In genomic region chr6:163965426-163966348, GRCh38 we compare ENCODE assay signal across 14 cellular contexts.
A peak's percentile ranks its signal among the peaks of the same experiment; 100 is the strongest.
DNase-seq lines count a peak whose midpoint lies in the region; ATAC-seq, FAIRE-seq and TF ChIP-seq lines count a peak whose summit lies in the region.
"Had no signal": no experiment of that assay in that cellular context is flagged by ENCODE, and none has a peak within 500 bp of the region (broad histone marks: within the 10 kb centered on the region; RNA-seq: fewer than 3 reads in every experiment).

No MANE protein-coding gene starts in this region.

- DNase-seq in right lobe of liver (no peak), HepG2 (ENCODE audit: low spot score) (no peak), endothelial cell of umbilical vein (ENCODE audit: low read depth, low spot score) (peak; percentile 77), mesothelial cell of epicardium (ENCODE audit: low spot score in 2 of 2, unreplicated experiment in 2 of 2) (no peak), GM12891 (ENCODE audit: insufficient read length, low spot score) (no peak), foreskin melanocyte (no peak)
- DNase-seq in stimulated activated CD8-positive, alpha-beta memory T cell treated with anti-CD3 and anti-CD28 coated beads, Interleukin-4, amount 100 ng/mL, for 48 hours = no peak
- DNase-seq: activated CD4-positive, alpha-beta T cell treated with anti-CD3 and anti-CD28 coated beads, Interleukin-2, amount 50 U/mL, for 1 hour; NCI-H226; OCI-M1; T-helper 17 cell; trophoblast cell had no signal

- no peak for TF ChIP-seq POLR2A in right lobe of liver (IDR thresholded peaks at IDR 0.05)
- TF ChIP-seq POLR2A in HepG2 (IDR thresholded peaks at IDR 0.05; ENCODE audit: insufficient read depth in 1 of 2, low read depth in 2 of 2, low read length in 2 of 2) = no peak
- no peak for TF ChIP-seq POLR2A in endothelial cell of umbilical vein (IDR thresholded peaks at IDR 0.05; ENCODE audit: low read depth, low read length)
- TF ChIP-seq POLR2A in GM12891 (IDR thresholded peaks at IDR 0.05; ENCODE audit: low read depth, low read length) = no peak

- H3K9ac ChIP-seq in HepG2 (ENCODE audit: insufficient read depth, low read depth, low read length) = no peak overlapping the region
- no peak overlapping the region for H3K9ac ChIP-seq in endothelial cell of umbilical vein (replicated peaks; ENCODE audit: extremely low read depth, insufficient read depth, low read length)

- TF ChIP-seq RAD21 in HepG2 (CRISPR knock-in tag; IDR thresholded peaks at IDR 0.05) = no peak

- POLR2A ChIA-PET in HepG2 (lab: Yijun Ruan, JAX) = no interaction called here
- POLR2A ChIA-PET in endothelial cell of umbilical vein (lab: Charles Lee) = no interaction called here

- H2AFZ ChIP-seq in HepG2 (ENCODE audit: low read length) = no peak overlapping the region
- H2AFZ ChIP-seq in endothelial cell of umbilical vein (ENCODE audit: low read depth, low read length) = no peak overlapping the region

- H3K9me3 Mint-ChIP-seq in mesothelial cell of epicardium = no peaks in the 10 kb centered on the region

- no peak overlapping the region for H3K27ac ChIP-seq in right lobe of liver
- H3K27ac ChIP-seq in HepG2 (ENCODE audit: extremely low read length, insufficient read depth, low read length) = no peak overlapping the region
- H3K27ac ChIP-seq in endothelial cell of umbilical vein (ENCODE audit: insufficient read depth, low read depth, low read length) = no peak overlapping the region

- H3K27ac Mint-ChIP-seq in mesothelial cell of epicardium = no peak overlapping the region
- H3K27ac Mint-ChIP-seq: T-helper 17 cell had no signal

- peak overlapping the region; percentile 6 for H3K4me3 Mint-ChIP-seq in mesothelial cell of epicardium
- H3K4me3 Mint-ChIP-seq: T-helper 17 cell had no signal

- TF ChIP-seq CTCF in right lobe of liver (IDR thresholded peaks at IDR 0.05) (no peak), HepG2 (CRISPR knock-in tag; IDR thresholded peaks at IDR 0.05) (no peak), endothelial cell of umbilical vein (IDR thresholded peaks at IDR 0.05; ENCODE audit: extremely low read depth in 1 of 2, insufficient read depth in 1 of 2, low read depth in 1 of 2, low read length in 2 of 2) (no peak), mesothelial cell of epicardium (IDR thresholded peaks at IDR 0.05; ENCODE audit: unreplicated experiment) (no peak)

- intact Hi-C loops in right lobe of liver (cut with DNase I) = loop anchor here in 1 of 2 donors (10.0 kb wide), 1 partner anchor 791 kb away; no protein-coding TSS in a partner anchor
- intact Hi-C loops in HepG2 (cut with micrococcal nuclease; ENCODE audit: unreplicated experiment) = no loop called here
- intact Hi-C loops in endothelial cell of umbilical vein (cut with micrococcal nuclease) = no loop called here

- in situ Hi-C loops in HepG2 (cut with HindIII; ENCODE audit: extremely low pct_ligation_motif_present, low pct_unique_long_range_greater_than_20kb) = no loop called here

- H3K4me3 ChIP-seq in right lobe of liver (no peak overlapping the region), HepG2 (replicated peaks in 1 of 3; ENCODE audit: insufficient read depth in 1 of 3, low read depth in 2 of 3, low read length in 3 of 3) (no peak overlapping the region), endothelial cell of umbilical vein (replicated peaks in 1 of 3; ENCODE audit: insufficient read depth in 1 of 3, low read depth in 1 of 3, low read length in 3 of 3) (no peak overlapping the region)

- H3K9me1 ChIP-seq in endothelial cell of umbilical vein (replicated peaks; ENCODE audit: control insufficient read depth, extremely low read depth, insufficient read depth, low read length) = no peaks in the 10 kb centered on the region

- TF ChIP-seq EP300 in HepG2 (IDR thresholded peaks at IDR 0.05; ENCODE audit: low read depth in 2 of 2, low read length in 2 of 2) (no peak), HepG2 (CRISPR knock-in tag; IDR thresholded peaks at IDR 0.05; ENCODE audit: borderline replicate concordance) (no peak)

- H3K4me1 ChIP-seq in right lobe of liver (no peaks in the 10 kb centered on the region), HepG2 (ENCODE audit: insufficient read depth, low read length) (no peaks in the 10 kb centered on the region), endothelial cell of umbilical vein (ENCODE audit: control insufficient read depth, extremely low read depth, insufficient read depth, low read length) (peaks cover 4% of the 10 kb centered on the region)

- ATAC-seq in right lobe of liver (peak in 3 of 4 donors; percentile 30 to 45 (median 33)), HepG2 (no peak), HG02798 (IDR thresholded peaks at IDR 0.05; ENCODE audit: poor library complexity, unreplicated experiment) (no peak)
- ATAC-seq: esophagus mucosa, T-helper 17 cell had no signal

- H3K36me3 Mint-ChIP-seq in mesothelial cell of epicardium = no peaks in the 10 kb centered on the region

- H3K36me3 ChIP-seq in right lobe of liver = no peaks in the 10 kb centered on the region
- H3K36me3 ChIP-seq in HepG2 (replicated peaks in 1 of 2; ENCODE audit: control insufficient read depth in 1 of 2, insufficient read depth in 2 of 2, low read length in 2 of 2) = no peaks in the 10 kb centered on the region
- no peaks in the 10 kb centered on the region for H3K36me3 ChIP-seq in endothelial cell of umbilical vein (ENCODE audit: control insufficient read depth in 2 of 2, extremely low read depth in 1 of 2, insufficient read depth in 2 of 2, low read length in 2 of 2)

- no peaks in the 10 kb centered on the region for H3K79me2 ChIP-seq in HepG2 (ENCODE audit: insufficient read depth, low read length)
- no peaks in the 10 kb centered on the region for H3K79me2 ChIP-seq in endothelial cell of umbilical vein (ENCODE audit: control insufficient read depth, insufficient read depth, low read length)

- peaks cover 23% of the 10 kb centered on the region for H3K4me1 Mint-ChIP-seq in mesothelial cell of epicardium
- H3K4me1 Mint-ChIP-seq: T-helper 17 cell had no signal

- FAIRE-seq in HepG2 (lab: Jason Lieb, UNC) (no peak), endothelial cell of umbilical vein (lab: Jason Lieb, UNC) (no peak), GM12891 (lab: Jason Lieb, UNC) (no peak)

- H4K20me1 ChIP-seq in HepG2 (ENCODE audit: insufficient read depth, low read length) = no peaks in the 10 kb centered on the region
- no peaks in the 10 kb centered on the region for H4K20me1 ChIP-seq in endothelial cell of umbilical vein (replicated peaks; ENCODE audit: control insufficient read depth, extremely low read depth, insufficient read depth, low read length)

- dilution Hi-C loops in endothelial cell of umbilical vein (cut with MboI; ENCODE audit: extremely low pct_ligation_motif_present, low sequenced_read_pairs) = no loop called here

- no peaks in the 10 kb centered on the region for H3K27me3 ChIP-seq in right lobe of liver
- H3K27me3 ChIP-seq in HepG2 (ENCODE audit: control insufficient read depth in 1 of 2, insufficient read depth in 2 of 2, low read length in 2 of 2) = peaks cover 0 to 44% of the 10 kb centered on the region in 2 experiments; a peak in 3 of 5 replicates
- no peaks in the 10 kb centered on the region for H3K27me3 ChIP-seq in endothelial cell of umbilical vein (ENCODE audit: control insufficient read depth in 2 of 2, insufficient read depth in 2 of 2, low read length in 2 of 2)

- CTCF ChIA-PET in HepG2 (lab: Yijun Ruan, JAX; ENCODE audit: low intra/inter-chr PET ratio, low total read pairs) (no interaction called here), endothelial cell of umbilical vein (lab: Charles Lee) (interaction anchor here (1.0 to 2.5 kb wide), 3 partner anchors 19 to 144 kb away, joined by 3 to 8 read pairs (median 4); no protein-coding TSS in a partner anchor)

- H3K27me3 Mint-ChIP-seq in mesothelial cell of epicardium (ENCODE audit: low read depth) = peaks cover 16% of the 10 kb centered on the region

- H3K9me3 ChIP-seq in right lobe of liver (no peaks in the 10 kb centered on the region), HepG2 (ENCODE audit: low read length) (no peaks in the 10 kb centered on the region), endothelial cell of umbilical vein (replicated peaks; ENCODE audit: control insufficient read depth, insufficient read depth, low read length) (no peaks in the 10 kb centered on the region)

- BruUV-seq in HepG2 (replicated peaks; lab: Mats Ljungman, UMichigan) (no TSS peak), endothelial cell of umbilical vein (replicated peaks; lab: Mats Ljungman, UMichigan) (no TSS peak)

- WGBS in right lobe of liver (ENCODE audit: insufficient coverage, low coverage, low lambda C conversion rate, missing lambda C conversion rate) = 60% methylated on average over 14 of the region's 14 CpGs
- 24% methylated on average over 14 of the region's 14 CpGs for WGBS in HepG2 (ENCODE audit: low lambda C conversion rate)

- H3K4me2 ChIP-seq in HepG2 (ENCODE audit: low read depth, low read length) (no peak overlapping the region), endothelial cell of umbilical vein (ENCODE audit: insufficient read depth, low read length) (no peak overlapping the region)

TF ChIP-seq in HepG2, 621 proteins besides CTCF, POLR2A, EP300 and RAD21 (continues in another document):
- TF ChIP-seq ZNF367 (CRISPR knock-in tag; IDR thresholded peaks at IDR 0.05; ENCODE audit: borderline replicate concordance) (no peak), ZNF430 (CRISPR knock-in tag; IDR thresholded peaks at IDR 0.05) (no peak), ARNT (IDR thresholded peaks at IDR 0.05) (no peak), NCOA1 (CRISPR knock-in tag; IDR thresholded peaks at IDR 0.05) (no peak), PAX8 (CRISPR knock-in tag; IDR thresholded peaks at IDR 0.05; ENCODE audit: borderline replicate concordance) (no peak), ZNF331 (CRISPR knock-in tag; IDR thresholded peaks at IDR 0.05) (no peak), HES4 (CRISPR knock-in tag; IDR thresholded peaks at IDR 0.05; ENCODE audit: borderline replicate concordance) (no peak)

TF ChIP-seq in endothelial cell of umbilical vein, 7 proteins besides CTCF, POLR2A, EP300 and RAD21 (continues in another document):
- TF ChIP-seq POLR2AphosphoS5 (IDR thresholded peaks at IDR 0.05; ENCODE audit: insufficient read depth, low read depth, low read length) (no peak), EZH2 (IDR thresholded peaks at IDR 0.05; ENCODE audit: borderline replicate concordance, low read depth, low read length, severe bottlenecking) (no peak)
- TF ChIP-seq, protein P1, sequence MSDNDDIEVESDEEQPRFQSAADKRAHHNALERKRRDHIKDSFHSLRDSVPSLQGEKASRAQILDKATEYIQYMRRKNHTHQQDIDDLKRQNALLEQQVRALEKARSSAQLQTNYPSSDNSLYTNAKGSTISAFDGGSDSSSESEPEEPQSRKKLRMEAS (IDR thresholded peaks at IDR 0.05; ENCODE audit: insufficient read depth, insufficient read length) = no peak

TF ChIP-seq in GM12891, 5 proteins besides CTCF, POLR2A, EP300 and RAD21:
- TF ChIP-seq POU2F2 (IDR thresholded peaks at IDR 0.05; ENCODE audit: low read depth, low read length) (no peak), POLR2AphosphoS5 (IDR thresholded peaks at IDR 0.05; ENCODE audit: low read depth, low read length) (no peak), PAX5 (IDR thresholded peaks at IDR 0.05; ENCODE audit: insufficient read depth, low read length, severe bottlenecking) (no peak), SPI1 (IDR thresholded peaks at IDR 0.05; ENCODE audit: low read depth, low read length) (no peak), TAF1 (IDR thresholded peaks at IDR 0.05; ENCODE audit: low read depth, low read length) (no peak)

Comparison
In these comparisons a context has a peak if more than half of its experiments do, and no peak if none do; other contexts are left out.
1. ATAC-seq: peak in right lobe of liver (3 of 4); none in HepG2 (single experiment) and HG02798 (single experiment).